Comparison of ENCODE assay signal across 10 cellular contexts in the genomic region with DNA sequence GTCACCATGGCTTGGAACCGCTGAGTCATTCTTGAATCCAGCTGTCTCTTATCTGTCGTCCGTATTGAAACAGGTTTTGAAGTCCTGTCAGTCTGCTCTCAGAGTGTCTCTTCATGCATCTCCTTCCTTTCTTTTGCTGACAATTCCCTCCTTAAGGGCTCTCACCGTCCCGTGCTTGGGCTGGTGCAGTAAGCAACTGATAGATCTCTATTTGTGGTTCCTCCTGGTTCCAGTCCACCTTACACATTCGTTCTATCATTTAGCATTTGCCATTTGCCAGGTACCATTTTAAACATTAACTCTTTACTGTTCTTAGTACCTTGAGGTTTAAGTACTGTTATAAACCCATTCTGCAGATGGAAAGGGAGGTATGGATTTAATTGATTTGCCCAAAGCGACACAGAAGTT.
DNase-seq lines count a peak whose midpoint lies in the region; ATAC-seq, FAIRE-seq and TF ChIP-seq lines count a peak whose summit lies in the region.
"Had no signal": no experiment of that assay in that cellular context is flagged by ENCODE, and none has a peak within 500 bp of the region (broad histone marks: within the 10 kb centered on the region; RNA-seq: fewer than 3 reads in every experiment).

No MANE protein-coding gene starts in this region.

- peak overlapping the region; percentile 75 for H3K27ac Mint-ChIP-seq in CD4-positive, alpha-beta T cell
- H3K27ac Mint-ChIP-seq in naive thymus-derived CD8-positive, alpha-beta T cell = peak overlapping the region in 9 of 10 donors; percentile 30 to 87 (median 81)

- no peaks in the 10 kb centered on the region for H3K27me3 Mint-ChIP-seq in CD4-positive, alpha-beta T cell
- H3K27me3 Mint-ChIP-seq in naive thymus-derived CD8-positive, alpha-beta T cell = no peaks in the 10 kb centered on the region

- H3K9ac ChIP-seq in GM12878 (ENCODE audit: control insufficient read depth, insufficient read depth, low read length) = no peak overlapping the region

- no peak for TF ChIP-seq EP300 in GM12878 (IDR thresholded peaks at IDR 0.05; ENCODE audit: borderline replicate concordance in 1 of 2, control insufficient read depth in 1 of 2, low read depth in 2 of 2, low read length in 2 of 2)

- no peaks in the 10 kb centered on the region for H4K20me1 ChIP-seq in GM12878 (ENCODE audit: control insufficient read depth, insufficient read depth)

- RAD21 ChIA-PET in GM12878 (lab: Charles Lee; ENCODE audit: unreplicated experiment) = interaction anchor here (1.3 kb wide), 1 partner anchor 85 kb away, joined by 3 read pairs; no protein-coding TSS in a partner anchor

- POLR2A ChIA-PET in CD4-positive, alpha-beta T cell (lab: Charles Lee) = no interaction called here
- POLR2A ChIA-PET in GM12878 (lab: Charles Lee) = no interaction called here
- POLR2A ChIA-PET in naive thymus-derived CD8-positive, alpha-beta T cell (lab: Charles Lee) = no interaction called here

- H3K9me3 ChIP-seq in CD4-positive, alpha-beta T cell (ENCODE audit: control insufficient read depth, low read length) = no peaks in the 10 kb centered on the region
- no peaks in the 10 kb centered on the region for H3K9me3 ChIP-seq in GM12878 (replicated peaks; ENCODE audit: control insufficient read depth, insufficient read depth, low read length)

- H3K27ac ChIP-seq in CD4-positive, alpha-beta T cell (ENCODE audit: low read depth, low read length) = no peak overlapping the region
- peak overlapping the region; percentile 11; the same call in 1 of the 2 replicates for H3K27ac ChIP-seq in GM12878 (ENCODE audit: control insufficient read depth, insufficient read depth)

- H3K4me1 ChIP-seq in GM12878 (ENCODE audit: control insufficient read depth, insufficient read depth, low read length) = no peaks in the 10 kb centered on the region

- no peak for FAIRE-seq in GM12878 (lab: Jason Lieb, UNC)

- no peak for TF ChIP-seq POLR2A in GM12878 (IDR thresholded peaks at IDR 0.05; ENCODE audit: low read depth, low read length)

- CTCF ChIA-PET in CD4-positive, alpha-beta T cell (lab: Charles Lee) = no interaction called here
- CTCF ChIA-PET in GM12878 (lab: Yijun Ruan, JAX) = interaction anchor here (1.3 to 1.5 kb wide), 2 partner anchors 27 to 81 kb away, joined by 4 read pairs; no protein-coding TSS in a partner anchor

- H3K36me3 ChIP-seq in GM12878 (ENCODE audit: control insufficient read depth in 2 of 2, insufficient read depth in 2 of 2, low read length in 1 of 2) = peaks cover 2% of the 10 kb centered on the region in 2 experiments; a peak in 2 of 4 replicates

- peak overlapping the region; percentile 9 for H3K4me3 Mint-ChIP-seq in CD4-positive, alpha-beta T cell
- H3K4me3 Mint-ChIP-seq in naive thymus-derived CD8-positive, alpha-beta T cell = peak overlapping the region in 6 of 10 donors; percentile 2 to 34 (median 10)

- peaks cover 33% of the 10 kb centered on the region for H3K36me3 Mint-ChIP-seq in CD4-positive, alpha-beta T cell (ENCODE audit: low read depth)
- H3K36me3 Mint-ChIP-seq in naive thymus-derived CD8-positive, alpha-beta T cell = peaks cover 0 to 29% (median 3%) of the 10 kb centered on the region in 3 donors

- H3K27me3 ChIP-seq in CD4-positive, alpha-beta T cell (ENCODE audit: control insufficient read depth, insufficient read depth, low read length) = no peaks in the 10 kb centered on the region
- no peaks in the 10 kb centered on the region for H3K27me3 ChIP-seq in GM12878 (replicated peaks in 1 of 2; ENCODE audit: control insufficient read depth in 2 of 2, insufficient read depth in 2 of 2, low read length in 1 of 2)

- H3K4me3 ChIP-seq in GM12878 = no peak overlapping the region

- H2AFZ ChIP-seq in GM12878 (ENCODE audit: control insufficient read depth, low read depth, low read length) = no peak overlapping the region

- no peak for DNase-seq in CD4-positive, alpha-beta T cell
- peak; percentile 30 for DNase-seq in H4 (ENCODE audit: low spot score)
- DNase-seq in GM12878 (ENCODE audit: low read depth, low spot score) = no peak
- DNase-seq in naive thymus-derived CD8-positive, alpha-beta T cell = no peak
- DNase-seq in medulla oblongata (ENCODE audit: extremely low spot score) = no peak
- no peak for DNase-seq in NOMO-1 (lab: John Stamatoyannopoulos, UW; ENCODE audit: unreplicated experiment in 2 of 2)
- no peak for DNase-seq in occipital lobe (lab: John Stamatoyannopoulos, UW)
- DNase-seq: NCI-H526 treated with DMSO at 0.1 percent for 48 hours; stimulated activated naive CD4-positive, alpha-beta T cell had no signal

- BruUV-seq in GM12878 (replicated peaks; lab: Mats Ljungman, UMichigan) = no TSS peak

- WGBS in GM12878 (ENCODE audit: insufficient coverage, insufficient replicate concordance, low lambda C conversion rate, missing lambda C conversion rate) = 61% methylated on average over 7 of the region's 7 CpGs

- intact Hi-C loops in CD4-positive, alpha-beta T cell (cut with DNase I, micrococcal nuclease) = loop anchor here in 1 of 2 experiments (5.0 kb wide), 1 partner anchor 53 kb away; no protein-coding TSS in a partner anchor
- intact Hi-C loops in GM12878 (cut with micrococcal nuclease; ENCODE audit: unreplicated experiment) = no loop called here

- SMC1A ChIA-PET in GM12878 (lab: Charles Lee; ENCODE audit: uncharacterized antibody, unreplicated experiment) = interaction anchor here (1.0 kb wide), 1 partner anchor 10 kb away, joined by 3 read pairs; no protein-coding TSS in a partner anchor

- ATAC-seq in CD4-positive, alpha-beta T cell (ENCODE audit: poor library complexity) = no peak
- ATAC-seq in GM12878 = no peak
- ATAC-seq in naive thymus-derived CD8-positive, alpha-beta T cell = no peak
- ATAC-seq in HG03432 (IDR thresholded peaks at IDR 0.05; ENCODE audit: unreplicated experiment) = no peak

- in situ Hi-C loops in GM12878 (cut with MboI) = no loop called here

- TF ChIP-seq CTCF in CD4-positive, alpha-beta T cell (IDR thresholded peaks at IDR 0.05) = no peak
- TF ChIP-seq CTCF in GM12878 (IDR thresholded peaks at IDR 0.05 in 2 of 3, conservative IDR thresholded peaks at IDR 0.05 in 1 of 3; ENCODE audit: control insufficient read depth in 2 of 3, extremely low read depth in 1 of 3, insufficient read depth in 1 of 3, low read depth in 3 of 3, low read length in 3 of 3) = no peak

- no peak overlapping the region for H3K4me2 ChIP-seq in GM12878 (ENCODE audit: control insufficient read depth, insufficient read depth)

- H3K4me1 Mint-ChIP-seq in CD4-positive, alpha-beta T cell (ENCODE audit: low read depth) = peaks cover 93% of the 10 kb centered on the region
- H3K4me1 Mint-ChIP-seq in naive thymus-derived CD8-positive, alpha-beta T cell = peaks cover 41 to 93% (median 84%) of the 10 kb centered on the region in 4 donors

- H3K9me3 Mint-ChIP-seq in CD4-positive, alpha-beta T cell = no peaks in the 10 kb centered on the region
- H3K9me3 Mint-ChIP-seq in naive thymus-derived CD8-positive, alpha-beta T cell = no peaks in the 10 kb centered on the region

- peaks cover 71% of the 10 kb centered on the region for H3K79me2 ChIP-seq in GM12878 (ENCODE audit: control insufficient read depth, insufficient read depth, low read length)

- no peak for TF ChIP-seq RAD21 in GM12878 (IDR thresholded peaks at IDR 0.05; ENCODE audit: insufficient read depth, low read depth, low read length)

TF ChIP-seq in GM12878, 131 proteins besides CTCF, POLR2A, EP300 and RAD21:
- TF ChIP-seq EGR1 (IDR thresholded peaks at IDR 0.05; ENCODE audit: borderline replicate concordance in 1 of 2, low read depth in 2 of 2, low read length in 2 of 2) = no peak
- no peak for TF ChIP-seq KDM1A (IDR thresholded peaks at IDR 0.05; ENCODE audit: borderline replicate concordance)
- TF ChIP-seq, protein P1, sequence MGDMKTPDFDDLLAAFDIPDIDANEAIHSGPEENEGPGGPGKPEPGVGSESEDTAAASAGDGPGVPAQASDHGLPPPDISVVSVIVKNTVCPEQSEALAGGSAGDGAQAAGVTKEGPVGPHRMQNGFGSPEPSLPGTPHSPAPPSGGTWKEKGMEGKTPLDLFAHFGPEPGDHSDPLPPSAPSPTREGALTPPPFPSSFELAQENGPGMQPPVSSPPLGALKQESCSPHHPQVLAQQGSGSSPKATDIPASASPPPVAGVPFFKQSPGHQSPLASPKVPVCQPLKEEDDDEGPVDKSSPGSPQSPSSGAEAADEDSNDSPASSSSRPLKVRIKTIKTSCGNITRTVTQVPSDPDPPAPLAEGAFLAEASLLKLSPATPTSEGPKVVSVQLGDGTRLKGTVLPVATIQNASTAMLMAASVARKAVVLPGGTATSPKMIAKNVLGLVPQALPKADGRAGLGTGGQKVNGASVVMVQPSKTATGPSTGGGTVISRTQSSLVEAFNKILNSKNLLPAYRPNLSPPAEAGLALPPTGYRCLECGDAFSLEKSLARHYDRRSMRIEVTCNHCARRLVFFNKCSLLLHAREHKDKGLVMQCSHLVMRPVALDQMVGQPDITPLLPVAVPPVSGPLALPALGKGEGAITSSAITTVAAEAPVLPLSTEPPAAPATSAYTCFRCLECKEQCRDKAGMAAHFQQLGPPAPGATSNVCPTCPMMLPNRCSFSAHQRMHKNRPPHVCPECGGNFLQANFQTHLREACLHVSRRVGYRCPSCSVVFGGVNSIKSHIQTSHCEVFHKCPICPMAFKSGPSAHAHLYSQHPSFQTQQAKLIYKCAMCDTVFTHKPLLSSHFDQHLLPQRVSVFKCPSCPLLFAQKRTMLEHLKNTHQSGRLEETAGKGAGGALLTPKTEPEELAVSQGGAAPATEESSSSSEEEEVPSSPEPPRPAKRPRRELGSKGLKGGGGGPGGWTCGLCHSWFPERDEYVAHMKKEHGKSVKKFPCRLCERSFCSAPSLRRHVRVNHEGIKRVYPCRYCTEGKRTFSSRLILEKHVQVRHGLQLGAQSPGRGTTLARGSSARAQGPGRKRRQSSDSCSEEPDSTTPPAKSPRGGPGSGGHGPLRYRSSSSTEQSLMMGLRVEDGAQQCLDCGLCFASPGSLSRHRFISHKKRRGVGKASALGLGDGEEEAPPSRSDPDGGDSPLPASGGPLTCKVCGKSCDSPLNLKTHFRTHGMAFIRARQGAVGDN (IDR thresholded peaks at IDR 0.05) = no peak
- TF ChIP-seq SMC3 (IDR thresholded peaks at IDR 0.05; ENCODE audit: borderline replicate concordance, low read length) = no peak
